ENCODE assay signal across 14 cellular contexts in the genomic region with DNA sequence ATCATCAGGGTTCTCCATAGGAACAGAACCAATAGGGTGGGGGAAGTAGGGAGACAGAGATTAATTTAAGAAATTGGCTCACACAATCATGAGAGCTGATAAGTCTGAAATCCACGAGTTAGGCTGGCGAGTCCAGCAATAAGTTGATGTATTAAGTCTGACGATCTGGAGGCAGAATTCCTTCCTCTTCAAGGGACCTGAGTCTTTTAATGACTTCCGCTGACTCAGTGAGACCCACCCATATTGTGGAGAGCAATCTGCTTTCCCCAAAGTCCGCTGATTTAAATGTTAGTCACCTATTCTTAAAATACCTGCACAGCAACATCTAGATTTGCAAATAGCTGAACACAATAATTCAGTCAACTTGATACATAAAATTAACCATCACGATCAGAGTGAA.
"Had no signal": no experiment of that assay in that cellular context is flagged by ENCODE, and none has a peak within 500 bp of the region (broad histone marks: within the 10 kb centered on the region; RNA-seq: fewer than 3 reads in every experiment).

No MANE protein-coding gene starts in this region.

- H3K4me3 Mint-ChIP-seq: activated CD8-positive, alpha-beta memory T cell treated with anti-CD3 and anti-CD28 coated beads, Interleukin-2, amount 10 ng/mL, durations not matched to agents 7 days and 5 days had no signal

- H3K9me3 ChIP-seq: gastrocnemius medialis, psoas muscle, right lobe of liver, suprapubic skin had no signal

- H3K36me3 Mint-ChIP-seq: activated CD8-positive, alpha-beta memory T cell treated with anti-CD3 and anti-CD28 coated beads, Interleukin-2, amount 10 ng/mL, durations not matched to agents 7 days and 5 days had no signal

- H3K27ac Mint-ChIP-seq: activated CD8-positive, alpha-beta memory T cell treated with anti-CD3 and anti-CD28 coated beads, Interleukin-2, amount 10 ng/mL, durations not matched to agents 7 days and 5 days had no signal

- ATAC-seq: activated CD8-positive, alpha-beta memory T cell treated with anti-CD3 and anti-CD28 coated beads, Interleukin-2, amount 10 ng/mL, durations not matched to agents 7 days and 5 days; gastrocnemius medialis; psoas muscle; right lobe of liver had no signal

- H3K36me3 ChIP-seq: gastrocnemius medialis, right lobe of liver, suprapubic skin, WERI-Rb-1 had no signal

- H3K4me1 Mint-ChIP-seq: activated CD8-positive, alpha-beta memory T cell treated with anti-CD3 and anti-CD28 coated beads, Interleukin-2, amount 10 ng/mL, durations not matched to agents 7 days and 5 days had no signal

- H3K4me1 ChIP-seq: gastrocnemius medialis, psoas muscle had no signal

- H3K27me3 ChIP-seq: gastrocnemius medialis, right lobe of liver, suprapubic skin had no signal

- H3K27ac ChIP-seq: coronary artery, gastrocnemius medialis, psoas muscle, right lobe of liver, WERI-Rb-1 had no signal

- H3K4me3 ChIP-seq: coronary artery, gastrocnemius medialis, psoas muscle, right lobe of liver, suprapubic skin had no signal

- DNase-seq: activated CD4-positive, alpha-beta T cell treated with anti-CD3 and anti-CD28 coated beads, Interleukin-2, amount 50 U/mL, for 48 hours; activated CD8-positive, alpha-beta memory T cell treated with anti-CD3 and anti-CD28 coated beads, Interleukin-2, amount 10 ng/mL, durations not matched to agents 7 days and 5 days; activated naive CD4-positive, alpha-beta T cell treated with anti-CD3 and anti-CD28 coated beads, Interleukin-2, amount 50 U/mL, for 16 hours; activated T-cell treated with anti-CD3 and anti-CD28 coated beads, Interleukin-2, amount 50 U/mL, for 1 hour; effector CD4-positive, alpha-beta T cell; gastrocnemius medialis; midbrain; psoas muscle; right lobe of liver; stimulated activated naive CD8-positive, alpha-beta T cell treated with anti-CD3 and anti-CD28 coated beads, Interleukin-15, Interleukin-2, amounts not matched to agents 100 U/mL and 50 U/mL, for 24 hours; trophoblast cell; WERI-Rb-1 had no signal
